Comparison of ENCODE assay signal across 17 cellular contexts in genomic region chr3:59106085-59106629, GRCh38. TPM values are rescaled to one million over a fixed set of nuclear protein-coding genes. Genes with fewer than 3 reads are reported as not detected.
DNase-seq lines count a peak whose midpoint lies in the region; ATAC-seq and TF ChIP-seq lines count a peak whose summit lies in the region.
"Had no signal": no experiment of that assay in that cellular context is flagged by ENCODE, and none has a peak within 500 bp of the region (broad histone marks: within the 10 kb centered on the region; RNA-seq: fewer than 3 reads in every experiment).

No MANE protein-coding gene starts in this region.

- H3K4me1 ChIP-seq in adipocyte (ENCODE audit: control insufficient read depth, insufficient read depth, low read length) (peaks cover 6% of the 10 kb centered on the region), stomach (peaks cover 0 to 38% (median 17%) of the 10 kb centered on the region in 4 donors)
- H3K4me1 ChIP-seq: HAP-1 had no signal

- no peak overlapping the region for H3K9ac ChIP-seq in adipocyte (ENCODE audit: low read length)

- H3K27ac Mint-ChIP-seq in T-helper 2 cell treated with Interferon-gamma antibody and Interleukin-4, amounts not matched to agents 5 μg/mL and 100 μg/mL, for 36 hours: no peak overlapping the region
- H3K27ac Mint-ChIP-seq: CD14-positive monocyte had no signal

- peak; percentile 78 for ATAC-seq in left colon
- no peak for ATAC-seq in HG03354 (IDR thresholded peaks at IDR 0.05; ENCODE audit: poor library complexity, severe bottlenecking, unreplicated experiment)
- no peak for ATAC-seq in HG03175 (IDR thresholded peaks at IDR 0.05; ENCODE audit: unreplicated experiment)
- ATAC-seq: K562 had no signal

- DNase-seq in M059J (ENCODE audit: low read depth) (peak; percentile 58), adipocyte (ENCODE audit: low read depth) (peak; percentile 38), left colon (no peak), stomach (no peak)
- DNase-seq in T-helper 2 cell treated with Interferon-gamma antibody and Interleukin-4, amounts not matched to agents 5 μg/mL and 100 μg/mL, for 36 hours (ENCODE audit: low spot score): no peak
- DNase-seq: DND-41, NCI-H1105 treated with DMSO at 0.1 percent for 48 hours, NCI-H1694 treated with DMSO at 0.1 percent for 48 hours, NCI-H2227 treated with DMSO at 0.1 percent for 48 hours, PC-9, SIG-M5 had no signal

- H3K36me3 ChIP-seq in adipocyte (ENCODE audit: control insufficient read depth, insufficient read depth, low read length, severe bottlenecking) (no peaks in the 10 kb centered on the region), stomach (no peaks in the 10 kb centered on the region)
- H3K36me3 ChIP-seq: HAP-1 had no signal

- H3K4me3 Mint-ChIP-seq in T-helper 2 cell treated with Interferon-gamma antibody and Interleukin-4, amounts not matched to agents 5 μg/mL and 100 μg/mL, for 36 hours: no peak overlapping the region
- H3K4me3 Mint-ChIP-seq: CD14-positive monocyte had no signal

- TF ChIP-seq POLR2A in stomach (IDR thresholded peaks at IDR 0.05): no peak

- no peak for TF ChIP-seq EP300 in stomach (IDR thresholded peaks at IDR 0.05)

- H3K36me3 Mint-ChIP-seq in T-helper 2 cell treated with Interferon-gamma antibody and Interleukin-4, amounts not matched to agents 5 μg/mL and 100 μg/mL, for 36 hours (ENCODE audit: low read depth): no peaks in the 10 kb centered on the region
- H3K36me3 Mint-ChIP-seq: CD14-positive monocyte had no signal

- no peaks in the 10 kb centered on the region for H3K9me3 ChIP-seq in adipocyte (ENCODE audit: control insufficient read depth, low read length)
- no peaks in the 10 kb centered on the region for H3K9me3 ChIP-seq in stomach
- H3K9me3 ChIP-seq: HAP-1 had no signal

- no peaks in the 10 kb centered on the region for H3K9me3 Mint-ChIP-seq in T-helper 2 cell treated with Interferon-gamma antibody and Interleukin-4, amounts not matched to agents 5 μg/mL and 100 μg/mL, for 36 hours

- no peak for TF ChIP-seq CTCF in stomach (IDR thresholded peaks at IDR 0.05)

- 34 to 63% (median 53%) methylated on average over 1 of the region's 1 CpG for WGBS in stomach, 5 donors

- H3K4me1 Mint-ChIP-seq in T-helper 2 cell treated with Interferon-gamma antibody and Interleukin-4, amounts not matched to agents 5 μg/mL and 100 μg/mL, for 36 hours (ENCODE audit: low read depth): no peaks in the 10 kb centered on the region

- H3K27me3 ChIP-seq in adipocyte (replicated peaks; ENCODE audit: control insufficient read depth, insufficient read depth, low read length) (no peaks in the 10 kb centered on the region), stomach (no peaks in the 10 kb centered on the region)

- H3K4me3 ChIP-seq in adipocyte (ENCODE audit: low read length) (no peak overlapping the region), stomach (no peak overlapping the region)
- H3K4me3 ChIP-seq: HAP-1, K562, PC-9 had no signal

- peak overlapping the region in 4 of 5 donors; percentile 18 to 47 (median 36) for H3K27ac ChIP-seq in stomach
- H3K27ac ChIP-seq: PC-9, RWPE1 had no signal

- intact Hi-C loops in left colon (cut with DNase I, micrococcal nuclease) (no loop called here), stomach (cut with DNase I; ENCODE audit: low total_unique reads) (no loop called here)

- H3K27me3 Mint-ChIP-seq in T-helper 2 cell treated with Interferon-gamma antibody and Interleukin-4, amounts not matched to agents 5 μg/mL and 100 μg/mL, for 36 hours (ENCODE audit: low read depth): peaks cover 2% of the 10 kb centered on the region

RNA-seq across cellular contexts. Expression of gene CFAP20DC, which starts 56.3 kb away (rescaled TPM):
- total RNA-seq in M059J (2014; rRNA removed; shearing (Covaris generic)): not detected in 2 replicates
- total RNA-seq in left colon (1 to 10 TPM in 1 of 2 donors, under 1 TPM in 1; 0.98 to 1.6 TPM), stomach (1 to 10 TPM in 1 of 5 donors, under 1 TPM in 1, not detected in 3; 0.89 to 1.1 TPM)
- 1 to 10 TPM in 1 of 3 donors, under 1 TPM in 1, not detected in 1; 0.81 to 2.0 TPM for polyA plus RNA-seq in stomach
- polyA plus RNA-seq: CD14-positive monocyte had no signal

Comparison
In these comparisons a context has a peak if more than half of its experiments do, and no peak if none do; other contexts are left out.
1. DNase-seq: peak in M059J (single experiment) and adipocyte (single experiment); none in left colon (0 of 2), stomach (single experiment) and T-helper 2 cell treated with Interferon-gamma antibody and Interleukin-4, amounts not matched to agents 5 μg/mL and 100 μg/mL, for 36 hours (single experiment).